In genomic region chr9:35409434-35409833, GRCh38 we compare ENCODE assay signal across 1 cellular context.
TF ChIP-seq lines count a peak whose summit lies in the region.

No MANE protein-coding gene starts in this region.

TF ChIP-seq in HEK293, 187 proteins besides CTCF, POLR2A, EP300 and RAD21 (continued from another document):
- TF ChIP-seq ZNF518A (tag by site-specific recombination; conservative IDR thresholded peaks at IDR 0.05; ENCODE audit: low read depth) (peak; percentile 83), ZNF555 (tag by site-specific recombination; conservative IDR thresholded peaks at IDR 0.05) (peak; percentile 60), ZNF654 (tag by site-specific recombination; IDR thresholded peaks at IDR 0.05; ENCODE audit: low read depth) (peak; percentile 29; the same call in 1 of the 2 replicates)
